ENCODE assay signal across 8 cellular contexts in the genomic region with DNA sequence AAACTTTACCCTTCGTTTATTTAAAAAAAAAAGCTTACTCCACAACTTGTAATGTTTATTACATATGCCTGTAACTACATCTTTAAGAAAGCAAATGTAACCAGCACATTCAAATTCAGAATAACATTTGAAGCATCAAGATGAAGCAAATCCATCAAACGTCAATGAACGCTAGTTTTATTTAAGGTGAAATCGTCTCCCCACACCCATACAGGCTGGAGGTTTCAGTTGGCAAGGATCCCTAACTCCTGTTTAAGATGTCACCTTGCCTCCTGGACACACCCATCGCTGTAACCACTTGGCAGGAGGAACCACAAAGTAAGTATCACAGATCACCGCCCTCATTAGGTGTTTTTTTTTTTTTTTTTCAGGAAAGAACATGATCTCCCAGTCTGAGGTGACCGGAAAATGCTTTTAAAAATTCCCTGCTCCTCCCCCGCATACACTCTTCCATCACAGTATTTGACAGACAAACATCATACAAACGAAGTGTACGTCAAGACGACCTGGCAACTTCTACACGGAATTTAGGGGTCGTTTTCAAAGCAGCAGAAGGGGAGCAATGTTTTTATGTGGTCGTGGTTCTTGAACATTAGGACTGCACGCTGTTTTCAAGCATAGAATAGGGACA. TPM values are rescaled to one million over a fixed set of nuclear protein-coding genes. Genes with fewer than 3 reads are reported as not detected.
DNase-seq lines count a peak whose midpoint lies in the region; TF ChIP-seq lines count a peak whose summit lies in the region.

No MANE protein-coding gene starts in this region.

- no peaks in the 10 kb centered on the region for H3K27me3 ChIP-seq in ACC112 (ENCODE audit: insufficient read depth, low read length)

- DNase-seq in GM12864 (ENCODE audit: low read depth), result no peak
- peak; percentile 13 for DNase-seq in NCI-H748 treated with DMSO at 0.1 percent for 48 hours (lab: John Stamatoyannopoulos, UW)
- no peak for DNase-seq in hepatic stellate cell (ENCODE audit: low spot score)
- DNase-seq in T1000 (lab: John Stamatoyannopoulos, UW), result no peak

- H3K27ac ChIP-seq in ACC112 (ENCODE audit: low read depth, low read length) (peak overlapping the region; percentile 97), adipose tissue (ENCODE audit: low read depth, low read length) (peak overlapping the region; percentile 94), skin epidermis (peak overlapping the region; percentile 91 to 100 (median 99))

- H3K4me1 ChIP-seq in ACC112 (ENCODE audit: control insufficient read depth, insufficient read depth, low read length, unreplicated experiment), result peaks cover 44% of the 10 kb centered on the region

- peaks cover 65% of the 10 kb centered on the region for H3K79me2 ChIP-seq in ACC112 (ENCODE audit: control insufficient read depth, insufficient read depth, low read length, unreplicated experiment)

- no peak for TF ChIP-seq CTCF in GM12864 (IDR thresholded peaks at IDR 0.05; ENCODE audit: low read depth, low read length, missing control alignments)

- WGBS in adipose tissue, 3 donors, result 1% methylated on average over 15 of the region's 15 CpGs

- H3K4me3 ChIP-seq in ACC112 (ENCODE audit: low read depth, low read length), result peak overlapping the region; percentile 98
- H3K4me3 ChIP-seq in GM12864 (ENCODE audit: low read depth, low read length), result peak overlapping the region; percentile 63
- peak overlapping the region; percentile 98 for H3K4me3 ChIP-seq in iPS-11a (ENCODE audit: low read depth, low read length)
- H3K4me3 ChIP-seq in skin epidermis, result peak overlapping the region; percentile 68 to 97 (median 87)

- 0 out of 2 replicates have a peak, but pooled peaks cover 6% of the 10 kb centered on the region for H3K36me3 ChIP-seq in ACC112 (ENCODE audit: insufficient read depth, low read length)

- no peak overlapping the region for H2AFZ ChIP-seq in ACC112 (ENCODE audit: low read length, unreplicated experiment)

RNA-seq across cellular contexts. Expression of gene CALM2, which starts 1.5 kb away (rescaled TPM):
- polyA plus RNA-seq in adipose tissue, result 100 to 1,000 TPM; 136 to 605 (median 443) TPM

RNA-seq across cellular contexts. Expression of gene STPG4, which starts 19.7 kb away (rescaled TPM):
- polyA plus RNA-seq in adipose tissue, result under 1 TPM in 1 of 3 donors, not detected in 2; 0.06 TPM
